32 cellular contexts compared by ENCODE assay signal in the genomic region with DNA sequence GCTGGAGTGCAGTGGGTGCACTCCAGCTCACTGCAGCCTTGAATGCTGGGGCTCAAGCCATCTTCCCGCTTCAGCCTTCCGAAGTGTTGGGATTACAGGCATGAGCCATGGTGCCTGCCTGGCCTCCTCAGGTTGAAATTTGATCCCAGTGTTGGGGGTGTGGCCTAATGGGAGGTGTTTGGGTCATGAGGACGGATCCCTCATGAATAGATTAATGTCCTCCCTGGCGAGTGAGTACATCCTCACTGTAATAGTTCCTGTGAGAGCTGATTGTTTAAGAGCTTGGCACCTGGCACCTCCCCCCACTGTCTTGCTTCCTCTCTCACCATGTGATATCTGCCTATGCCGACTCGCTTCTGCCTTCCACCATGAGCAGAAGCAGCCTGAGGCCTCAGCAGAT.
A peak's percentile ranks its signal among the peaks of the same experiment; 100 is the strongest.
DNase-seq lines count a peak whose midpoint lies in the region; ATAC-seq and TF ChIP-seq lines count a peak whose summit lies in the region.
"Had no signal": no experiment of that assay in that cellular context is flagged by ENCODE, and none has a peak within 500 bp of the region (broad histone marks: within the 10 kb centered on the region; RNA-seq: fewer than 3 reads in every experiment).

No MANE protein-coding gene starts in this region.

- CTCF ChIA-PET in IMR-90 (lab: Yijun Ruan, JAX) = interaction anchor here (0.5 kb wide), 1 partner anchor 100 kb away, joined by 4 read pairs; no protein-coding TSS in a partner anchor

- no peak overlapping the region for H2BK15ac ChIP-seq in IMR-90 (ENCODE audit: low read depth, low read length)

- no peak overlapping the region for H3K4me3 ChIP-seq in IMR-90 (ENCODE audit: insufficient read depth, low read depth, low read length)
- no peak overlapping the region for H3K4me3 ChIP-seq in RWPE2 (ENCODE audit: severe bottlenecking)
- H3K4me3 ChIP-seq: BLaER1, esophagus muscularis mucosa, neural progenitor cell, SK-N-MC, stomach, thyroid gland had no signal

- TF ChIP-seq POLR2A in IMR-90 (IDR thresholded peaks at IDR 0.05; ENCODE audit: low read depth, low read length) = no peak

- H3K4me3 Mint-ChIP-seq in glutamatergic neuron (ENCODE audit: unreplicated experiment) (peak overlapping the region; percentile 43), CD14-positive monocyte (no peak overlapping the region)
- H3K4me3 Mint-ChIP-seq: activated naive CD8-positive, alpha-beta T cell; HFFc6; memory B cell; neural progenitor cell; T-helper 17 cell had no signal

- no peak overlapping the region for H4K8ac ChIP-seq in IMR-90 (ENCODE audit: low read depth in 2 of 2, low read length in 2 of 2)

- 0 out of 2 replicates have a peak overlapping the region, but pooled peaks have one; percentile 26 for H2AK5ac ChIP-seq in IMR-90 (ENCODE audit: low read depth, low read length)

- H3K27ac Mint-ChIP-seq in glutamatergic neuron (ENCODE audit: unreplicated experiment) = no peak overlapping the region
- H3K27ac Mint-ChIP-seq in CD14-positive monocyte = no peak overlapping the region
- H3K27ac Mint-ChIP-seq: activated naive CD8-positive, alpha-beta T cell; HFFc6; memory B cell; neural progenitor cell; T-helper 17 cell had no signal

- no peak overlapping the region for H3K4ac ChIP-seq in IMR-90 (ENCODE audit: low read depth, low read length)

- no peak overlapping the region for H2AFZ ChIP-seq in IMR-90 (replicated peaks; ENCODE audit: low read length, poor library complexity)
- H2AFZ ChIP-seq: neural progenitor cell, parathyroid adenoma had no signal

- no peak overlapping the region for H2BK5ac ChIP-seq in IMR-90 (ENCODE audit: low read depth, low read length, poor library complexity, severe bottlenecking)

- no peak for ATAC-seq in IMR-90 (ENCODE audit: low read depth)
- peak; percentile 52 for ATAC-seq in RWPE2 (ENCODE audit: low read depth)
- no peak for ATAC-seq in HG03342 (IDR thresholded peaks at IDR 0.05; ENCODE audit: unreplicated experiment)
- ATAC-seq: left colon, T-helper 17 cell had no signal

- no peaks in the 10 kb centered on the region for H3K79me1 ChIP-seq in IMR-90 (ENCODE audit: low read depth in 1 of 2, low read length in 2 of 2)

- intact Hi-C loops in IMR-90 (cut with micrococcal nuclease) (no loop called here), CD14-positive monocyte (cut with micrococcal nuclease) (no loop called here)

- no peak overlapping the region for H2BK120ac ChIP-seq in IMR-90 (ENCODE audit: low read depth, low read length)

- no peak overlapping the region for H3K23ac ChIP-seq in IMR-90 (ENCODE audit: low read depth, low read length)

- in situ Hi-C loops in Caki2 (cut with HindIII; ENCODE audit: low pct_unique_long_range_greater_than_20kb, low sequenced_read_pairs) (no loop called here), IMR-90 (cut with MboI; ENCODE audit: low sequenced_read_pairs) (no loop called here)

- no peak overlapping the region for H3K9ac ChIP-seq in IMR-90 (ENCODE audit: low read depth, low read length)
- H3K9ac ChIP-seq: BLaER1, neural progenitor cell, parathyroid adenoma had no signal

- H3K18ac ChIP-seq in IMR-90 (ENCODE audit: low read depth, low read length) = no peak overlapping the region

- H3K14ac ChIP-seq in IMR-90 (replicated peaks; ENCODE audit: low read depth, low read length) = no peak overlapping the region

- peaks cover 37% of the 10 kb centered on the region for H3K4me1 Mint-ChIP-seq in glutamatergic neuron (ENCODE audit: low read depth, unreplicated experiment)
- H3K4me1 Mint-ChIP-seq in CD14-positive monocyte = no peaks in the 10 kb centered on the region
- H3K4me1 Mint-ChIP-seq: memory B cell, T-helper 17 cell had no signal

- H3K27me3 Mint-ChIP-seq in glutamatergic neuron (ENCODE audit: unreplicated experiment) (no peaks in the 10 kb centered on the region), CD14-positive monocyte (ENCODE audit: low read depth in 3 of 3) (peaks cover 2 to 23% (median 12%) of the 10 kb centered on the region in 3 donors)

- H3K56ac ChIP-seq in IMR-90 (ENCODE audit: extremely low read depth, insufficient read depth, low read length) = no peak overlapping the region

- H2BK20ac ChIP-seq in IMR-90 (ENCODE audit: low read depth, low read length) = no peak overlapping the region

- H3K4me2 ChIP-seq in IMR-90 (ENCODE audit: low read depth, low read length) = no peak overlapping the region
- H3K4me2 ChIP-seq: BLaER1, neural progenitor cell had no signal

- POLR2A ChIA-PET in IMR-90 (lab: Charles Lee; ENCODE audit: unreplicated experiment) = no interaction called here

- H2AK9ac ChIP-seq in IMR-90 (replicated peaks; ENCODE audit: low read depth, low read length, poor library complexity) = no peak overlapping the region

- 100% methylated on average over 1 of the region's 6 CpGs; no CpG with 5 or more reads in 1 of the 2 experiments for WGBS in IMR-90 (ENCODE audit: extremely low coverage in 2 of 2, insufficient read length in 1 of 2), 2 experiments

- H3K9me3 ChIP-seq in IMR-90 (ENCODE audit: control insufficient read depth, insufficient read depth, low read length) (peaks cover 2% of the 10 kb centered on the region; the same call in 1 of the 2 replicates), RWPE2 (ENCODE audit: severe bottlenecking) (peaks cover 2% of the 10 kb centered on the region)
- H3K9me3 ChIP-seq: esophagus muscularis mucosa, stomach, thyroid gland had no signal

- DNase-seq in Caki2 (ENCODE audit: low read depth) (peak; percentile 21), IMR-90 (no peak), RWPE2 (ENCODE audit: low spot score) (no peak), glutamatergic neuron (no peak), NCI-H1436 (lab: John Stamatoyannopoulos, UW) (no peak), CD14-positive monocyte (ENCODE audit: low spot score) (no peak)
- DNase-seq: activated CD4-positive, alpha-beta T cell treated with anti-CD3 and anti-CD28 coated beads for 4 hours; activated effector memory CD4-positive, alpha-beta T cell treated with Interleukin-2 at 50 U/mL for 16 hours; activated T-cell treated with anti-CD3 and anti-CD28 coated beads for 4 hours; cortex of kidney; foreskin melanocyte; HFFc6; Kasumi-1; left colon; MV-4-11; NCI-H1694; NCI-H345; small intestine; stimulated activated CD4-positive, alpha-beta T cell treated with anti-CD3 and anti-CD28 coated beads, Interleukin-1b, Interleukin-23, amount 100 ng/mL, for 48 hours; stomach; T-helper 17 cell; thyroid gland had no signal

- TF ChIP-seq CTCF in IMR-90 (conservative IDR thresholded peaks at IDR 0.05; ENCODE audit: low read depth, low read length) = no peak
- no peak for TF ChIP-seq CTCF in RWPE2 (IDR thresholded peaks at IDR 0.05; ENCODE audit: poor library complexity, severe bottlenecking)
- no peak for TF ChIP-seq CTCF in glutamatergic neuron (IDR thresholded peaks at IDR 0.05; ENCODE audit: partially characterized antibody, unreplicated experiment)
- no peak for TF ChIP-seq CTCF in CD14-positive monocyte (IDR thresholded peaks at IDR 0.05)

- no TSS peak for BruUV-seq in IMR-90 (replicated peaks; lab: Mats Ljungman, UMichigan)

- H3K27ac ChIP-seq in IMR-90 (ENCODE audit: insufficient read depth, low read length) (no peak overlapping the region), RWPE2 (ENCODE audit: poor library complexity, severe bottlenecking) (no peak overlapping the region)
- H3K27ac ChIP-seq: BLaER1, esophagus muscularis mucosa, HL-60, neural progenitor cell, parathyroid adenoma, RWPE1, SK-N-MC, stomach, thyroid gland had no signal

- no peaks in the 10 kb centered on the region; the same call in 1 of the 2 replicates for H3K9me1 ChIP-seq in IMR-90 (ENCODE audit: insufficient read depth, low read length)

- H3K36me3 Mint-ChIP-seq in glutamatergic neuron (ENCODE audit: unreplicated experiment) (peaks cover 22% of the 10 kb centered on the region), CD14-positive monocyte (no peaks in the 10 kb centered on the region)
- H3K36me3 Mint-ChIP-seq: activated naive CD8-positive, alpha-beta T cell had no signal

- H3K27me3 ChIP-seq in IMR-90 (ENCODE audit: control insufficient read depth, insufficient read depth, low read length) = no peaks in the 10 kb centered on the region
- no peaks in the 10 kb centered on the region for H3K27me3 ChIP-seq in RWPE2 (ENCODE audit: insufficient read depth, poor library complexity, severe bottlenecking)
- H3K27me3 ChIP-seq: BLaER1, esophagus muscularis mucosa, neural progenitor cell, stomach, thyroid gland had no signal

- H3K9me3 Mint-ChIP-seq in glutamatergic neuron (ENCODE audit: unreplicated experiment) (peaks cover 7% of the 10 kb centered on the region), CD14-positive monocyte (peaks cover 0 to 7% (median 2%) of the 10 kb centered on the region in 7 donors)
- H3K9me3 Mint-ChIP-seq: HFFc6 had no signal

- dilution Hi-C loops in IMR-90 (cut with HindIII; ENCODE audit: low sequenced_read_pairs, unreplicated experiment) = no loop called here

- no peak for TF ChIP-seq RAD21 in IMR-90 (IDR thresholded peaks at IDR 0.05; ENCODE audit: low read length)

- H3K4me1 ChIP-seq in IMR-90 (ENCODE audit: control insufficient read depth, insufficient read depth, low read length) = peaks cover 20% of the 10 kb centered on the region
- H3K4me1 ChIP-seq in RWPE2 (ENCODE audit: insufficient read depth, poor library complexity, severe bottlenecking) = peaks cover 11% of the 10 kb centered on the region
- H3K4me1 ChIP-seq: thyroid gland had no signal

- no peak overlapping the region for H4K5ac ChIP-seq in IMR-90 (ENCODE audit: low read depth, low read length)

- no peaks in the 10 kb centered on the region for H4K20me1 ChIP-seq in IMR-90 (ENCODE audit: insufficient read depth, low read length)
- H4K20me1 ChIP-seq: BLaER1 had no signal

- no peaks in the 10 kb centered on the region for H3K36me3 ChIP-seq in IMR-90 (ENCODE audit: control insufficient read depth, insufficient read depth, low read length)
- no peaks in the 10 kb centered on the region for H3K36me3 ChIP-seq in RWPE2 (ENCODE audit: low read depth)
- H3K36me3 ChIP-seq: esophagus muscularis mucosa, neural progenitor cell, stomach, thyroid gland had no signal

- no peak overlapping the region for H4K91ac ChIP-seq in IMR-90 (ENCODE audit: insufficient read depth, low read depth, low read length)

TF ChIP-seq in IMR-90, 13 proteins besides CTCF, POLR2A, EP300 and RAD21 (continues in another document):
- TF ChIP-seq MAFK (IDR thresholded peaks at IDR 0.05; ENCODE audit: low read depth, low read length) = no peak
- TF ChIP-seq FOS (IDR thresholded peaks at IDR 0.05; ENCODE audit: low read depth, low read length) = no peak
- TF ChIP-seq RCOR1 (IDR thresholded peaks at IDR 0.05; ENCODE audit: insufficient replicate concordance, low read length) = no peak
- no peak for TF ChIP-seq ELK1 (IDR thresholded peaks at IDR 0.05; ENCODE audit: borderline replicate concordance, low read depth, low read length)
- TF ChIP-seq MAZ (IDR thresholded peaks at IDR 0.05; ENCODE audit: borderline replicate concordance, low read depth, low read length) = no peak
